Comparison of ENCODE assay signal across 9 cellular contexts in the genomic region with DNA sequence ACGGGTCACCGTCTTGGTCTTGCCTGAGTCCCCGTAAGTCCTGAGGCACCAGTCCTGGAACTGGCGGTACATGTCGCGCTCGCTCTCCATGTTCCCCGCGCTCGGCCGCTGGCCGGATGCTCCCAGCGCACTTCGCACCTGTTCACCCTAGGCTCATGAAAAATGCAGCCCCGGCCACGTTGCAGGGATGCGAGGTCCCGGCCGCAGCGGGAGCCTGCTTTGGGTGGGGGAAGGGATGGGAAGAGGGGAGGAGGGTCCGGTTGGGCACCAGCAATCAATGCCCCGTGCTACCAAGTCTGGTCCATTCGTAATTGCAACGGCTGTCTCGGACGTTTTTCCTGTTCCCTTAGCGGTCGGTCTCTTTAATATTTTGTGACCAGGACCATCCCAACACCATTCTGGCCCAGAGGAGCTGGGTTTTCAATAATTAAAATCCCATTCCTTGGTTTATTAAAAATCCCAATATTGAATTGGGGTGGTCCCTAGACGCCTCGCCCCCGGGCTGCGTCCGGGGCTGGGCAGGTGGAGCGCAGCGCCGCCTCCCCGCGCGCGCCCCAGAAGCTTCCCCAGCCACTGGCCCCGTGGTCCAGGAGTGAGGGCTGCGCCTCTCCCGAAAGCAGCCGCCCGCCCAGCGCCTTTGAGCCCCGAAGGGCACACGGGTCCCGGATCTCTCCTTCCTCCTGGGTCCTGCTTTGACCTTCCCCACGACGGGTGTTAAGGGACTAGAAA. TPM values are rescaled to one million over a fixed set of nuclear protein-coding genes. Genes with fewer than 3 reads are reported as not detected.
DNase-seq lines count a peak whose midpoint lies in the region; ATAC-seq and TF ChIP-seq lines count a peak whose summit lies in the region.
"Had no signal": no experiment of that assay in that cellular context is flagged by ENCODE, and none has a peak within 500 bp of the region (broad histone marks: within the 10 kb centered on the region; RNA-seq: fewer than 3 reads in every experiment).

No MANE protein-coding gene starts in this region.

- H2AFZ ChIP-seq in Karpas-422 (ENCODE audit: low read length), result no peak overlapping the region

- no peaks in the 10 kb centered on the region for H4K20me1 ChIP-seq in Karpas-422 (ENCODE audit: insufficient read depth, low read depth, low read length)

- H3K9me3 ChIP-seq in muscle layer of colon (ENCODE audit: low read length), result no peaks in the 10 kb centered on the region
- H3K9me3 ChIP-seq in Karpas-422 (ENCODE audit: low read length), result no peaks in the 10 kb centered on the region

- no peak for TF ChIP-seq CTCF in LNCaP clone FGC (IDR thresholded peaks at IDR 0.05; ENCODE audit: control insufficient read depth, extremely low read depth, insufficient read depth)

- H3K4me1 ChIP-seq in muscle layer of colon (ENCODE audit: insufficient read depth, low read length) (peaks cover 10% of the 10 kb centered on the region), Karpas-422 (ENCODE audit: low read length) (no peaks in the 10 kb centered on the region)

- no peak overlapping the region for H3K9ac ChIP-seq in muscle layer of colon (ENCODE audit: low read length)
- H3K9ac ChIP-seq in Karpas-422 (ENCODE audit: low read length), result no peak overlapping the region

- H3K9me2 ChIP-seq in Karpas-422 (replicated peaks; ENCODE audit: insufficient read depth, low read length), result no peaks in the 10 kb centered on the region

- no peak overlapping the region for H3K4me2 ChIP-seq in Karpas-422 (ENCODE audit: low read depth, low read length, poor library complexity, severe bottlenecking)

- no peak overlapping the region for H3K27ac ChIP-seq in muscle layer of colon (ENCODE audit: low read depth, low read length)
- H3K27ac ChIP-seq in Karpas-422 (ENCODE audit: low read length), result no peak overlapping the region

- DNase-seq in COLO668 (lab: John Stamatoyannopoulos, UW; ENCODE audit: unreplicated experiment), result peak; percentile 89
- DNase-seq in LNCaP clone FGC (ENCODE audit: low read depth), result no peak
- DNase-seq in cerebellum (ENCODE audit: low spot score), result peak; percentile 36
- DNase-seq in Karpas-422, result no peak
- no peak for DNase-seq in NCI-H2107 (lab: John Stamatoyannopoulos, UW)
- DNase-seq: naive B cell had no signal

- H3K36me3 ChIP-seq in muscle layer of colon (ENCODE audit: insufficient read depth, low read length), result no peaks in the 10 kb centered on the region
- no peaks in the 10 kb centered on the region for H3K36me3 ChIP-seq in Karpas-422 (ENCODE audit: insufficient read depth, low read length)

- peaks cover 15 to 30% of the 10 kb centered on the region in 2 donors for H3K27me3 ChIP-seq in muscle layer of colon (ENCODE audit: control insufficient read depth in 1 of 2, insufficient read depth in 2 of 2, low read length in 2 of 2)
- no peaks in the 10 kb centered on the region for H3K27me3 ChIP-seq in Karpas-422 (ENCODE audit: low read length)

- H3K79me2 ChIP-seq in Karpas-422 (ENCODE audit: low read length), result no peaks in the 10 kb centered on the region

- ATAC-seq in HG03097 (IDR thresholded peaks at IDR 0.05; ENCODE audit: low FRiP score, unreplicated experiment), result no peak
- no peak for ATAC-seq in GM19324 (IDR thresholded peaks at IDR 0.05; ENCODE audit: low FRiP score, unreplicated experiment)

- H3K4me3 ChIP-seq in LNCaP clone FGC (ENCODE audit: low read depth, low read length) (peak overlapping the region; percentile 29), muscle layer of colon (ENCODE audit: low read depth in 1 of 2, low read length in 2 of 2) (peak overlapping the region; percentile 44 to 73), Karpas-422 (ENCODE audit: low read length) (no peak overlapping the region)

RNA-seq across cellular contexts. Expression of gene NOL4, which starts 1.4 kb away (rescaled TPM):
- total RNA-seq in cerebellum, result 43.4 TPM
- 6.5 and 18.5 TPM in 2 replicates for total RNA-seq in Karpas-422 (2014; rRNA removed; shearing (Covaris generic); ENCODE audit: low replicate concordance)

Comparison
In these comparisons a context has a peak if more than half of its experiments do, and no peak if none do; other contexts are left out.
1. DNase-seq: peak in COLO668 (single experiment) and cerebellum (single experiment); none in LNCaP clone FGC (single experiment), Karpas-422 (single experiment) and NCI-H2107 (single experiment).